In genomic region chr4:75172551-75172950, GRCh38 we compare ENCODE assay signal across 14 cellular contexts.
A peak's percentile ranks its signal among the peaks of the same experiment; 100 is the strongest.
DNase-seq lines count a peak whose midpoint lies in the region; ATAC-seq and TF ChIP-seq lines count a peak whose summit lies in the region.
"Had no signal": no experiment of that assay in that cellular context is flagged by ENCODE, and none has a peak within 500 bp of the region (broad histone marks: within the 10 kb centered on the region; RNA-seq: fewer than 3 reads in every experiment).

No MANE protein-coding gene starts in this region.

- H3K27me3 ChIP-seq in osteoblast (ENCODE audit: insufficient read depth, low read length) = no peaks in the 10 kb centered on the region
- H3K27me3 ChIP-seq: ovary had no signal

- no peaks in the 10 kb centered on the region for H3K79me2 ChIP-seq in osteoblast (ENCODE audit: insufficient read depth, low read length)

- H3K4me3 ChIP-seq in GM12865 (ENCODE audit: low read depth, low read length) (no peak overlapping the region), osteoblast (ENCODE audit: insufficient read depth, low read length) (no peak overlapping the region)
- H3K4me3 ChIP-seq: K562, ovary had no signal

- no peaks in the 10 kb centered on the region for H3K9me3 ChIP-seq in osteoblast (ENCODE audit: low read depth, low read length)
- H3K9me3 ChIP-seq: ovary had no signal

- DNase-seq in GM12865 (ENCODE audit: low read depth) (peak; percentile 65), endothelial cell (ENCODE audit: low spot score) (no peak), osteoblast (ENCODE audit: insufficient read length, low spot score, missing footprints) (no peak), GM03348 (ENCODE audit: low spot score) (no peak)
- DNase-seq in effector memory CD8-positive, alpha-beta T cell = no peak
- DNase-seq: amniotic stem cell; NCI-H2171; ovary; stimulated activated CD4-positive, alpha-beta T cell treated with anti-CD3 and anti-CD28 coated beads, Interleukin-2, amount 100 ng/mL, for 48 hours had no signal

- TF ChIP-seq CTCF in GM12865 (IDR thresholded peaks at IDR 0.05; ENCODE audit: insufficient read depth, low read depth, low read length, missing control alignments) (no peak), endothelial cell (IDR thresholded peaks at IDR 0.05; ENCODE audit: unreplicated experiment) (no peak), osteoblast (IDR thresholded peaks at IDR 0.05; ENCODE audit: extremely low read depth, low read depth, low read length) (no peak)

- H3K27me3 Mint-ChIP-seq in endothelial cell (ENCODE audit: unreplicated experiment) = no peaks in the 10 kb centered on the region
- no peaks in the 10 kb centered on the region for H3K27me3 Mint-ChIP-seq in effector memory CD8-positive, alpha-beta T cell

- peak; percentile 75 for ATAC-seq in GM19328 (IDR thresholded peaks at IDR 0.05; ENCODE audit: unreplicated experiment)
- ATAC-seq in HG02623 (IDR thresholded peaks at IDR 0.05; ENCODE audit: unreplicated experiment) = peak; percentile 91
- peak; percentile 86 for ATAC-seq in HG03354 (IDR thresholded peaks at IDR 0.05; ENCODE audit: poor library complexity, severe bottlenecking, unreplicated experiment)
- ATAC-seq in effector memory CD8-positive, alpha-beta T cell (replicated peaks) = no peak
- ATAC-seq: K562, left lobe of liver had no signal

- H3K27ac ChIP-seq in osteoblast (ENCODE audit: low read depth, low read length) = no peak overlapping the region
- H3K27ac ChIP-seq: ovary had no signal

- no peaks in the 10 kb centered on the region for H3K36me3 ChIP-seq in osteoblast (ENCODE audit: insufficient read depth, low read length)
- H3K36me3 ChIP-seq: ovary had no signal

- H3K4me1 Mint-ChIP-seq in endothelial cell (ENCODE audit: unreplicated experiment) = no peaks in the 10 kb centered on the region
- no peaks in the 10 kb centered on the region for H3K4me1 Mint-ChIP-seq in effector memory CD8-positive, alpha-beta T cell (ENCODE audit: low read depth in 2 of 2)

- H3K9me3 Mint-ChIP-seq in endothelial cell (ENCODE audit: unreplicated experiment) = no peaks in the 10 kb centered on the region
- no peaks in the 10 kb centered on the region for H3K9me3 Mint-ChIP-seq in effector memory CD8-positive, alpha-beta T cell

- no peak overlapping the region for H2AFZ ChIP-seq in osteoblast (ENCODE audit: low read length)

- H3K4me3 Mint-ChIP-seq in endothelial cell (ENCODE audit: unreplicated experiment) = no peak overlapping the region
- H3K4me3 Mint-ChIP-seq in effector memory CD8-positive, alpha-beta T cell = no peak overlapping the region

- no peaks in the 10 kb centered on the region for H3K4me1 ChIP-seq in osteoblast (ENCODE audit: insufficient read depth, low read length)

- no peak overlapping the region for H3K27ac Mint-ChIP-seq in endothelial cell (ENCODE audit: unreplicated experiment)
- H3K27ac Mint-ChIP-seq in effector memory CD8-positive, alpha-beta T cell = no peak overlapping the region

- H3K4me2 ChIP-seq in osteoblast (ENCODE audit: insufficient read depth, low read length) = no peak overlapping the region

- no peaks in the 10 kb centered on the region for H3K36me3 Mint-ChIP-seq in endothelial cell (ENCODE audit: low read depth, unreplicated experiment)
- H3K36me3 Mint-ChIP-seq in effector memory CD8-positive, alpha-beta T cell (ENCODE audit: insufficient read depth) = no peaks in the 10 kb centered on the region

- no peaks in the 10 kb centered on the region for H4K20me1 ChIP-seq in osteoblast (ENCODE audit: insufficient read depth, low read length)
